8 cellular contexts compared by ENCODE assay signal in the genomic region with DNA sequence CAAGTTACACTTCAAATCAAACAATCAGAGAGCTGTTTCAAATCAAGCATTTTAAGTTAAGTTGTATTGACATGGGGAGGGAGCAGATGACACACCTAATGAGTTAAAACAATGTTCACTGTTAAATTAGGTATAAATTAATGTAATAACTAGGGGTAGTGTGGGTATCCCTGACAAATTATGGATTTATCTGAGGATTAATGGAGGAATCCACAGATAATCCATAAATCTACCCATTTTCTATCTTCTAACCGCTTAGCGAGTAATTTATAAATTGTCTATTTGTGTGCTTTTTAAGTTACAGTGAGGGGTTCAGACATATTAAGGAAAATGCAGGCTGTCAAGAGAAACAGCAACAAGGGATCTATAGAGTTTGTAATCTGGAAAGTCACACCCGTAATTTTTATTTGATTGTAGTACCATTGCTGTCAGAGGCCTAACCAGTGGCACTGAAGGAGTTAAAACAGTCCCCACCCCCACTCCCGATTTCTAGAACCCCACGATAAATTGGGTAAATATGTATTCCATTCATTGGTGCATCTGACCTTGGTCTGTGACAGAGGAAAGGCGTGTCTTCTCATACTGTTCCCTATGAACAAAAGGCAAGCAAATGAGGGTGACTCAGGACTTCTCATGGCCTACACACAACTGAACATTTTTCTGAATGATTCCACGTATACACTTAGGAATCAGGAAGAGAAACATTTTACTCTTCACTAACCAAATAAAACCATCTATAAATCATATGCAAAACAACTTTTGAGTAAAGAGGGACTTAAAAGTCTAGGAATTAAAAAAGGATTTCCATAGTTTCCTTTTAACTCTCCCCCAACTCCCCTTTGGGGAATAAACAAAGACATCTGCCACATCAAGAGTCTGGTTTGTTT. TPM values are rescaled to one million over a fixed set of nuclear protein-coding genes. Genes with fewer than 3 reads are reported as not detected.
A peak's percentile ranks its signal among the peaks of the same experiment; 100 is the strongest.
DNase-seq lines count a peak whose midpoint lies in the region; ATAC-seq and TF ChIP-seq lines count a peak whose summit lies in the region.

No MANE protein-coding gene starts in this region.

- H2AFZ ChIP-seq in ACC112 (ENCODE audit: low read length, unreplicated experiment) (no peak overlapping the region), fibroblast of lung (ENCODE audit: low read length) (no peak overlapping the region)

- H3K79me2 ChIP-seq in ACC112 (ENCODE audit: control insufficient read depth, insufficient read depth, low read length, unreplicated experiment) = peaks cover 62% of the 10 kb centered on the region
- peaks cover 50% of the 10 kb centered on the region for H3K79me2 ChIP-seq in fibroblast of lung (ENCODE audit: control insufficient read depth, insufficient read depth, low read length)

- DNase-seq in GM12865 (ENCODE audit: low read depth) (peak; percentile 38), NCI-H2227 treated with DMSO at 0.1 percent for 48 hours (lab: John Stamatoyannopoulos, UW) (peak; percentile 57), WTC11 (ENCODE audit: low spot score) (no peak), fibroblast of lung (ENCODE audit: low read depth in 2 of 2) (peak; percentile 96 to 99), osteocyte (ENCODE audit: extremely low spot score, unreplicated experiment) (no peak), GM13976 (ENCODE audit: low spot score) (no peak), SJCRH30 (no peak)

- H3K36me3 ChIP-seq in ACC112 (ENCODE audit: insufficient read depth, low read length) (peaks cover 35% of the 10 kb centered on the region), fibroblast of lung (ENCODE audit: control insufficient read depth, insufficient read depth, low read length) (peaks cover 5% of the 10 kb centered on the region), SJCRH30 (peaks cover 36% of the 10 kb centered on the region)

- H3K9me3 ChIP-seq in fibroblast of lung (ENCODE audit: control insufficient read depth, insufficient read depth, low read depth, low read length) (no peaks in the 10 kb centered on the region), SJCRH30 (replicated peaks) (no peaks in the 10 kb centered on the region)

- peak overlapping the region; percentile 48 for H3K9ac ChIP-seq in fibroblast of lung (ENCODE audit: insufficient read depth, low read length)

- peak overlapping the region; percentile 99 for H3K4me2 ChIP-seq in fibroblast of lung (ENCODE audit: extremely low read depth, insufficient read depth, low read length)

- H3K4me1 Mint-ChIP-seq in WTC11 = peaks cover 85% of the 10 kb centered on the region
- peaks cover 69% of the 10 kb centered on the region for H3K4me1 Mint-ChIP-seq in osteocyte (ENCODE audit: unreplicated experiment)

- no peaks in the 10 kb centered on the region for H4K20me1 ChIP-seq in fibroblast of lung (ENCODE audit: control insufficient read depth, extremely low read depth, insufficient read depth, low read length)

- no peaks in the 10 kb centered on the region for H3K27me3 Mint-ChIP-seq in WTC11 (ENCODE audit: low read depth)
- no peaks in the 10 kb centered on the region for H3K27me3 Mint-ChIP-seq in osteocyte (ENCODE audit: unreplicated experiment)

- H3K4me3 Mint-ChIP-seq in WTC11 = peak overlapping the region; percentile 48
- H3K4me3 Mint-ChIP-seq in osteocyte (ENCODE audit: unreplicated experiment) = peak overlapping the region; percentile 92

- H3K27me3 ChIP-seq in ACC112 (ENCODE audit: insufficient read depth, low read length) = no peaks in the 10 kb centered on the region
- no peaks in the 10 kb centered on the region for H3K27me3 ChIP-seq in fibroblast of lung (ENCODE audit: control insufficient read depth, insufficient read depth, low read length)
- H3K27me3 ChIP-seq in SJCRH30 = no peaks in the 10 kb centered on the region

- peaks cover 29% of the 10 kb centered on the region for H3K36me3 Mint-ChIP-seq in WTC11
- H3K36me3 Mint-ChIP-seq in osteocyte (ENCODE audit: unreplicated experiment) = peaks cover 44% of the 10 kb centered on the region

- H3K9me3 Mint-ChIP-seq in WTC11 (no peaks in the 10 kb centered on the region), osteocyte (ENCODE audit: unreplicated experiment) (no peaks in the 10 kb centered on the region)

- H3K4me3 ChIP-seq in ACC112 (ENCODE audit: low read depth, low read length) (peak overlapping the region; percentile 96), GM12865 (ENCODE audit: low read depth, low read length) (peak overlapping the region; percentile 88; the same call in 1 of the 2 replicates), fibroblast of lung (replicated peaks in 1 of 4; ENCODE audit: control extremely low read depth in 1 of 4, insufficient read depth in 1 of 4, low read depth in 3 of 4, low read length in 4 of 4) (peak overlapping the region in 3 of 4 experiments; percentile 58 to 94 (median 68)), SJCRH30 (no peak overlapping the region)

- POLR2A ChIA-PET in WTC11 (lab: Charles Lee) = interaction anchor here (3.1 kb wide), 1 partner anchor 8 kb away, joined by 30 read pairs; a partner anchor contains a TSS

- H3K27ac Mint-ChIP-seq in WTC11 (peak overlapping the region; percentile 94), osteocyte (ENCODE audit: unreplicated experiment) (peak overlapping the region; percentile 91)

- H3K27ac ChIP-seq in ACC112 (ENCODE audit: low read depth, low read length) (peak overlapping the region; percentile 98), fibroblast of lung (ENCODE audit: insufficient read depth, low read length) (peak overlapping the region; percentile 94), SJCRH30 (no peak overlapping the region)

- in situ Hi-C loops in GM13976 (cut with MboI; ENCODE audit: low sequenced_read_pairs, unreplicated experiment) = loop anchor here (25.0 kb wide), 2 partner anchors 235 to 360 kb away; no protein-coding TSS in a partner anchor

- CTCF ChIA-PET in WTC11 (lab: Charles Lee) = interaction anchor here (2.4 kb wide), 1 partner anchor 481 kb away, joined by 8 read pairs; no protein-coding TSS in a partner anchor

- H3K4me1 ChIP-seq in ACC112 (ENCODE audit: control insufficient read depth, insufficient read depth, low read length, unreplicated experiment) (peaks cover 31% of the 10 kb centered on the region), fibroblast of lung (ENCODE audit: control insufficient read depth, extremely low read depth, insufficient read depth, low read length) (peaks cover 23% of the 10 kb centered on the region), SJCRH30 (peaks cover 32% of the 10 kb centered on the region)

- ATAC-seq in WTC11 = no peak

- TF ChIP-seq CTCF in GM12865 (IDR thresholded peaks at IDR 0.05; ENCODE audit: insufficient read depth, low read depth, low read length, missing control alignments) = no peak
- TF ChIP-seq CTCF in WTC11 (IDR thresholded peaks at IDR 0.05) = no peak
- TF ChIP-seq CTCF in fibroblast of lung (conservative IDR thresholded peaks at IDR 0.05 in 1 of 2, IDR thresholded peaks at IDR 0.05 in 1 of 2; ENCODE audit: low read depth in 1 of 2, low read length in 2 of 2) = no peak
- TF ChIP-seq CTCF in osteocyte (IDR thresholded peaks at IDR 0.05) = no peak
- no peak for TF ChIP-seq CTCF in GM13976 (IDR thresholded peaks at IDR 0.05; ENCODE audit: borderline replicate concordance, control extremely low read depth, extremely low read depth, insufficient read depth, missing control alignments)

TF ChIP-seq in WTC11, 78 proteins besides CTCF, POLR2A, EP300 and RAD21 (continues in another document):
- TF ChIP-seq, protein P1, sequence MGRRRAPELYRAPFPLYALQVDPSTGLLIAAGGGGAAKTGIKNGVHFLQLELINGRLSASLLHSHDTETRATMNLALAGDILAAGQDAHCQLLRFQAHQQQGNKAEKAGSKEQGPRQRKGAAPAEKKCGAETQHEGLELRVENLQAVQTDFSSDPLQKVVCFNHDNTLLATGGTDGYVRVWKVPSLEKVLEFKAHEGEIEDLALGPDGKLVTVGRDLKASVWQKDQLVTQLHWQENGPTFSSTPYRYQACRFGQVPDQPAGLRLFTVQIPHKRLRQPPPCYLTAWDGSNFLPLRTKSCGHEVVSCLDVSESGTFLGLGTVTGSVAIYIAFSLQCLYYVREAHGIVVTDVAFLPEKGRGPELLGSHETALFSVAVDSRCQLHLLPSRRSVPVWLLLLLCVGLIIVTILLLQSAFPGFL (CRISPR knock-in tag; IDR thresholded peaks at IDR 0.05; ENCODE audit: borderline replicate concordance) = no peak
- TF ChIP-seq, protein P2, sequence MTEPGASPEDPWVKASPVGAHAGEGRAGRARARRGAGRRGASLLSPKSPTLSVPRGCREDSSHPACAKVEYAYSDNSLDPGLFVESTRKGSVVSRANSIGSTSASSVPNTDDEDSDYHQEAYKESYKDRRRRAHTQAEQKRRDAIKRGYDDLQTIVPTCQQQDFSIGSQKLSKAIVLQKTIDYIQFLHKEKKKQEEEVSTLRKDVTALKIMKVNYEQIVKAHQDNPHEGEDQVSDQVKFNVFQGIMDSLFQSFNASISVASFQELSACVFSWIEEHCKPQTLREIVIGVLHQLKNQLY (CRISPR knock-in tag; IDR thresholded peaks at IDR 0.05) = no peak
- TF ChIP-seq ZBTB21 (CRISPR knock-in tag; IDR thresholded peaks at IDR 0.05; ENCODE audit: borderline replicate concordance) (no peak), NFYB (CRISPR knock-in tag; conservative IDR thresholded peaks at IDR 0.05; ENCODE audit: low read depth) (no peak)
- TF ChIP-seq, protein P3, sequence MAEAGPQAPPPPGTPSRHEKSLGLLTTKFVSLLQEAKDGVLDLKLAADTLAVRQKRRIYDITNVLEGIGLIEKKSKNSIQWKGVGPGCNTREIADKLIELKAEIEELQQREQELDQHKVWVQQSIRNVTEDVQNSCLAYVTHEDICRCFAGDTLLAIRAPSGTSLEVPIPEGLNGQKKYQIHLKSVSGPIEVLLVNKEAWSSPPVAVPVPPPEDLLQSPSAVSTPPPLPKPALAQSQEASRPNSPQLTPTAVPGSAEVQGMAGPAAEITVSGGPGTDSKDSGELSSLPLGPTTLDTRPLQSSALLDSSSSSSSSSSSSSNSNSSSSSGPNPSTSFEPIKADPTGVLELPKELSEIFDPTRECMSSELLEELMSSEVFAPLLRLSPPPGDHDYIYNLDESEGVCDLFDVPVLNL (CRISPR knock-in tag; IDR thresholded peaks at IDR 0.05; ENCODE audit: borderline replicate concordance, low read depth) = no peak

RNA-seq across cellular contexts. Expression of a gene that starts 7.4 kb away (rescaled TPM):
- total RNA-seq in WTC11 (2021) = 61.9 to 70.9 TPM (median 62.4 TPM) in 3 replicates
- 71.8 and 113 TPM in 2 replicates for total RNA-seq in fibroblast of lung
- polyA plus RNA-seq in fibroblast of lung = 17.8 and 28.2 TPM in 2 replicates
- polyA plus RNA-seq in fibroblast of lung (2012) = 28.9 and 44.7 TPM in 2 replicates
- polyA minus RNA-seq in fibroblast of lung (ENCODE audit: low replicate concordance) = 38.6 and 48.1 TPM in 2 replicates
- 154 and 170 TPM in 2 replicates for total RNA-seq in osteocyte
- 33.2 and 41.1 TPM in 2 replicates for total RNA-seq in SJCRH30 (2014; rRNA removed; shearing (Covaris generic))

Comparison
In these comparisons a context has a peak if more than half of its experiments do, and no peak if none do; other contexts are left out.
1. DNase-seq: peak in GM12865 (single experiment), NCI-H2227 treated with DMSO at 0.1 percent for 48 hours (single experiment) and fibroblast of lung (2 of 2); none in WTC11 (single experiment), osteocyte (single experiment), GM13976 (single experiment) and SJCRH30 (0 of 2).